Comparison of ENCODE assay signal across 9 cellular contexts in genomic region chr2:104872034-104872865, GRCh38. TPM values are rescaled to one million over a fixed set of nuclear protein-coding genes. Genes with fewer than 3 reads are reported as not detected.
A peak's percentile ranks its signal among the peaks of the same experiment; 100 is the strongest.
DNase-seq lines count a peak whose midpoint lies in the region; TF ChIP-seq lines count a peak whose summit lies in the region.
"Had no signal": no experiment of that assay in that cellular context is flagged by ENCODE, and none has a peak within 500 bp of the region (broad histone marks: within the 10 kb centered on the region; RNA-seq: fewer than 3 reads in every experiment).

No MANE protein-coding gene starts in this region.

- H3K36me3 ChIP-seq in CD8-positive, alpha-beta memory T cell (ENCODE audit: insufficient read depth, low read length) = no peaks in the 10 kb centered on the region

- no peak overlapping the region for H3K27ac Mint-ChIP-seq in HFFc6
- no peak overlapping the region for H3K27ac Mint-ChIP-seq in nephron progenitor cell
- H3K27ac Mint-ChIP-seq in CD8-positive, alpha-beta memory T cell = no peak overlapping the region

- no peaks in the 10 kb centered on the region for H3K4me1 ChIP-seq in CD8-positive, alpha-beta memory T cell (ENCODE audit: insufficient read depth, low read length)

- DNase-seq in ACHN (peak; percentile 53), HFFc6 (no peak), coronary artery (ENCODE audit: low spot score) (no peak), nephron progenitor cell (peak; percentile 45), KG1 (lab: John Stamatoyannopoulos, UW) (no peak), AG08396 (ENCODE audit: low spot score) (no peak), SIG-M5 (lab: John Stamatoyannopoulos, UW) (no peak)
- no peak for DNase-seq in CD8-positive, alpha-beta memory T cell
- DNase-seq: T-helper 9 cell had no signal

- no peaks in the 10 kb centered on the region for H3K9me3 ChIP-seq in CD8-positive, alpha-beta memory T cell (ENCODE audit: low read length)

- H3K4me3 ChIP-seq in coronary artery = peak overlapping the region; percentile 70
- no peak overlapping the region for H3K4me3 ChIP-seq in CD8-positive, alpha-beta memory T cell (ENCODE audit: low read length)

- no peak overlapping the region for H3K27ac ChIP-seq in coronary artery
- H3K27ac ChIP-seq in CD8-positive, alpha-beta memory T cell (ENCODE audit: low read depth, low read length) = no peak overlapping the region

- TF ChIP-seq CTCF in HFFc6 (IDR thresholded peaks at IDR 0.05) (no peak), coronary artery (IDR thresholded peaks at IDR 0.05) (no peak), nephron progenitor cell (IDR thresholded peaks at IDR 0.05) (no peak)

- H3K27me3 Mint-ChIP-seq in HFFc6 (ENCODE audit: insufficient read depth) (peaks cover 30% of the 10 kb centered on the region), nephron progenitor cell (ENCODE audit: low read depth, poor library complexity) (peaks cover 98% of the 10 kb centered on the region)
- peaks cover 45 to 83% of the 10 kb centered on the region in 2 donors for H3K27me3 Mint-ChIP-seq in CD8-positive, alpha-beta memory T cell

- in situ Hi-C loops in ACHN (cut with HindIII; ENCODE audit: low pct_ligation_motif_present, low pct_unique_long_range_greater_than_20kb, low sequenced_read_pairs) = no loop called here

- H3K9me3 Mint-ChIP-seq in HFFc6 (no peaks in the 10 kb centered on the region), nephron progenitor cell (no peaks in the 10 kb centered on the region)
- H3K9me3 Mint-ChIP-seq in CD8-positive, alpha-beta memory T cell = peaks cover 0 to 5% (median 0%) of the 10 kb centered on the region in 5 donors

- H3K4me3 Mint-ChIP-seq in HFFc6 (peak overlapping the region; percentile 30; the same call in 1 of the 2 replicates), nephron progenitor cell (peak overlapping the region; percentile 84)
- H3K4me3 Mint-ChIP-seq in CD8-positive, alpha-beta memory T cell = peak overlapping the region in 3 of 7 donors; percentile 38 to 71 (median 52)

- H3K4me1 Mint-ChIP-seq in HFFc6 (ENCODE audit: low read depth) (peaks cover 6% of the 10 kb centered on the region; the same call in 1 of the 2 replicates), nephron progenitor cell (peaks cover 20% of the 10 kb centered on the region)
- H3K4me1 Mint-ChIP-seq in CD8-positive, alpha-beta memory T cell = peaks cover 2 to 13% (median 8%) of the 10 kb centered on the region in 3 donors

- H3K36me3 Mint-ChIP-seq in HFFc6 (ENCODE audit: low read depth) = no peaks in the 10 kb centered on the region
- H3K36me3 Mint-ChIP-seq in nephron progenitor cell (ENCODE audit: low read depth) = no peaks in the 10 kb centered on the region
- no peaks in the 10 kb centered on the region for H3K36me3 Mint-ChIP-seq in CD8-positive, alpha-beta memory T cell

- CTCF ChIA-PET in CD8-positive, alpha-beta memory T cell (lab: Charles Lee) = no interaction called here

- POLR2A ChIA-PET in CD8-positive, alpha-beta memory T cell (lab: Charles Lee) = no interaction called here

- peaks cover 3% of the 10 kb centered on the region for H3K27me3 ChIP-seq in CD8-positive, alpha-beta memory T cell (ENCODE audit: insufficient read depth, low read length, poor library complexity, severe bottlenecking)

RNA-seq across cellular contexts. Expression of gene POU3F3, which starts 18.3 kb away (rescaled TPM):
- not detected for total RNA-seq in HFFc6 (2021; fragmentation: NEBNext Ultra II Directional; extraction: Animal tissue kit (Norgen Biotek cat#: 25700))
- total RNA-seq in CD8-positive, alpha-beta memory T cell = not detected
- polyA plus RNA-seq in CD8-positive, alpha-beta memory T cell = not detected

Comparison
In these comparisons a context has a peak if more than half of its experiments do, and no peak if none do; other contexts are left out.
1. DNase-seq: peak in ACHN (single experiment) and nephron progenitor cell (single experiment); none in HFFc6 (single experiment), coronary artery (single experiment), KG1 (single experiment), AG08396 (single experiment), CD8-positive, alpha-beta memory T cell (0 of 5) and SIG-M5 (single experiment).